ENCODE assay signal across 23 cellular contexts in the genomic region with DNA sequence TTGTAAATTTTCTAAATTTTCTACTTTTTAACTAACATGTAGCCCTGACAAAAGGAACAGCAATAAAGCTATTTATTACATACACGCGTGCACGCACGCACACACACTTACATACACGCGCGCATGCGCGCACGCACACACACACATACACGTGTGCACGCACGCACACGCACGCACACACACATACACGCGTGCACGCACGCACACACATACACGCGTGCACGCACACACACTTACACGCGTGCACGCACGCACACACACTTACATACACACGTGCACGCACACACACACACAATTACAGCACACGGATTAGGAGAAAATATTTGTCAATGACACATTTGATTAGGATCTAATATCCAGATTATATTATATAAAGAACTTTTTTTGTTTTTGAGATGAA.
"Had no signal": no experiment of that assay in that cellular context is flagged by ENCODE, and none has a peak within 500 bp of the region (broad histone marks: within the 10 kb centered on the region; RNA-seq: fewer than 3 reads in every experiment).

No MANE protein-coding gene starts in this region.

- H3K36me3 ChIP-seq: ovary, uterus had no signal

- H3K4me3 Mint-ChIP-seq: natural killer cell treated with Interleukin-12 subunit alpha and Interleukin-12 subunit beta and Interleukin-15 and Interleukin-18, amount 100 ng/mL, for 72 hours; type B pancreatic cell had no signal

- H3K27ac ChIP-seq: colonic mucosa, foreskin keratinocyte, neutrophil, ovary, right atrium auricular region, stomach, uterus had no signal

- ATAC-seq: foreskin keratinocyte; left colon; left ventricle myocardium superior; natural killer cell treated with Interleukin-12 subunit alpha and Interleukin-12 subunit beta and Interleukin-15 and Interleukin-18, amount 100 ng/mL, for 72 hours had no signal

- H3K27me3 Mint-ChIP-seq: natural killer cell treated with Interleukin-12 subunit alpha and Interleukin-12 subunit beta and Interleukin-15 and Interleukin-18, amount 100 ng/mL, for 72 hours; type B pancreatic cell had no signal

- H3K27ac Mint-ChIP-seq: natural killer cell treated with Interleukin-12 subunit alpha and Interleukin-12 subunit beta and Interleukin-15 and Interleukin-18, amount 100 ng/mL, for 72 hours; type B pancreatic cell had no signal

- H3K27me3 ChIP-seq: colonic mucosa, foreskin keratinocyte, neutrophil, ovary, right atrium auricular region, stomach, uterus had no signal

- H3K9me3 ChIP-seq: colonic mucosa, neutrophil, ovary, right atrium auricular region, stomach, uterus had no signal

- FAIRE-seq: endothelial cell of umbilical vein, small intestine had no signal

- DNase-seq: colonic mucosa; dermis blood vessel endothelial cell; erythroblast; foreskin keratinocyte; head of caudate nucleus; hippocampal formation; left colon; left ventricle myocardium superior; mesenchymal stem cell; midbrain; ovary; small intestine; stimulated activated CD4-positive, alpha-beta T cell treated with anti-CD3 and anti-CD28 coated beads, Interleukin-12 subunit alpha, Interleukin-12 subunit beta, amount 100 ng/mL, for 4 hours; stimulated activated naive CD4-positive, alpha-beta T cell; stomach; substantia nigra; uterus had no signal

- H3K4me1 ChIP-seq: colonic mucosa, foreskin keratinocyte, right atrium auricular region, stomach, uterus had no signal

- H3K9me3 Mint-ChIP-seq: natural killer cell treated with Interleukin-12 subunit alpha and Interleukin-12 subunit beta and Interleukin-15 and Interleukin-18, amount 100 ng/mL, for 72 hours; type B pancreatic cell had no signal

- H3K4me3 ChIP-seq: colonic mucosa, lung, ovary, right atrium auricular region, stomach, uterus had no signal
